12 cellular contexts compared by ENCODE assay signal in genomic region chr1:79128726-79129125, GRCh38.
DNase-seq lines count a peak whose midpoint lies in the region; FAIRE-seq and TF ChIP-seq lines count a peak whose summit lies in the region.
"Had no signal": no experiment of that assay in that cellular context is flagged by ENCODE, and none has a peak within 500 bp of the region (broad histone marks: within the 10 kb centered on the region; RNA-seq: fewer than 3 reads in every experiment).

No MANE protein-coding gene starts in this region.

- TF ChIP-seq POLR2A in endothelial cell of umbilical vein (IDR thresholded peaks at IDR 0.05; ENCODE audit: low read depth, low read length) = no peak

- no peaks in the 10 kb centered on the region for H3K9me1 ChIP-seq in endothelial cell of umbilical vein (replicated peaks; ENCODE audit: control insufficient read depth, extremely low read depth, insufficient read depth, low read length)

- H3K9me3 Mint-ChIP-seq in Caco-2 (ENCODE audit: unreplicated experiment) (no peaks in the 10 kb centered on the region), glutamatergic neuron (ENCODE audit: unreplicated experiment) (no peaks in the 10 kb centered on the region)
- H3K9me3 Mint-ChIP-seq: brain had no signal

- H3K36me3 Mint-ChIP-seq in Caco-2 (ENCODE audit: insufficient read depth, unreplicated experiment) (no peaks in the 10 kb centered on the region), glutamatergic neuron (ENCODE audit: unreplicated experiment) (no peaks in the 10 kb centered on the region)
- H3K36me3 Mint-ChIP-seq: brain had no signal

- H3K27ac Mint-ChIP-seq in Caco-2 (ENCODE audit: unreplicated experiment) (no peak overlapping the region), glutamatergic neuron (ENCODE audit: unreplicated experiment) (no peak overlapping the region)
- H3K27ac Mint-ChIP-seq: brain had no signal

- H3K36me3 ChIP-seq in endothelial cell of umbilical vein (ENCODE audit: control insufficient read depth in 2 of 2, extremely low read depth in 1 of 2, insufficient read depth in 2 of 2, low read length in 2 of 2) = no peaks in the 10 kb centered on the region
- no peaks in the 10 kb centered on the region for H3K36me3 ChIP-seq in Caco-2 (ENCODE audit: control insufficient read depth, insufficient read depth, low read length)

- no peaks in the 10 kb centered on the region for H3K27me3 ChIP-seq in endothelial cell of umbilical vein (ENCODE audit: control insufficient read depth in 2 of 2, insufficient read depth in 2 of 2, low read length in 2 of 2)
- H3K27me3 ChIP-seq in Caco-2 (replicated peaks; ENCODE audit: control insufficient read depth, insufficient read depth, low read length) = no peaks in the 10 kb centered on the region

- no peaks in the 10 kb centered on the region for H3K79me2 ChIP-seq in endothelial cell of umbilical vein (ENCODE audit: control insufficient read depth, insufficient read depth, low read length)

- H3K4me1 Mint-ChIP-seq in Caco-2 (ENCODE audit: low read depth, unreplicated experiment) (no peaks in the 10 kb centered on the region), glutamatergic neuron (ENCODE audit: low read depth, unreplicated experiment) (no peaks in the 10 kb centered on the region)
- H3K4me1 Mint-ChIP-seq: brain had no signal

- H3K27ac ChIP-seq in endothelial cell of umbilical vein (ENCODE audit: insufficient read depth, low read depth, low read length) = no peak overlapping the region

- H3K4me3 ChIP-seq in endothelial cell of umbilical vein (replicated peaks in 1 of 3; ENCODE audit: insufficient read depth in 1 of 3, low read depth in 1 of 3, low read length in 3 of 3) (no peak overlapping the region), Caco-2 (ENCODE audit: low read depth, low read length) (no peak overlapping the region)

- H3K27me3 Mint-ChIP-seq in Caco-2 (ENCODE audit: insufficient read depth, unreplicated experiment) (peaks cover 3% of the 10 kb centered on the region), glutamatergic neuron (ENCODE audit: unreplicated experiment) (no peaks in the 10 kb centered on the region)
- H3K27me3 Mint-ChIP-seq: brain had no signal

- intact Hi-C loops in endothelial cell of umbilical vein (cut with micrococcal nuclease) = loop anchor here (5.0 kb wide), 1 partner anchor 46 kb away; no protein-coding TSS in a partner anchor
- intact Hi-C loops in Caco-2 (cut with micrococcal nuclease; ENCODE audit: unreplicated experiment) = no loop called here

- H3K4me3 Mint-ChIP-seq in Caco-2 (ENCODE audit: unreplicated experiment) (no peak overlapping the region), glutamatergic neuron (ENCODE audit: unreplicated experiment) (no peak overlapping the region)
- H3K4me3 Mint-ChIP-seq: brain had no signal

- FAIRE-seq in endothelial cell of umbilical vein (lab: Jason Lieb, UNC) (peak; percentile 66), GM19239 (lab: Jason Lieb, UNC) (no peak)
- FAIRE-seq: G401.6, small intestine had no signal

- no TSS peak for BruUV-seq in endothelial cell of umbilical vein (replicated peaks; lab: Mats Ljungman, UMichigan)
- no TSS peak for BruUV-seq in Caco-2 (replicated peaks; lab: Mats Ljungman, UMichigan)

- no peak overlapping the region for H3K4me2 ChIP-seq in endothelial cell of umbilical vein (ENCODE audit: insufficient read depth, low read length)

- no peak overlapping the region for H2AFZ ChIP-seq in endothelial cell of umbilical vein (ENCODE audit: low read depth, low read length)

- H3K4me1 ChIP-seq in endothelial cell of umbilical vein (ENCODE audit: control insufficient read depth, extremely low read depth, insufficient read depth, low read length) (peaks cover 12% of the 10 kb centered on the region), Caco-2 (no peaks in the 10 kb centered on the region)

- no peaks in the 10 kb centered on the region for H4K20me1 ChIP-seq in endothelial cell of umbilical vein (replicated peaks; ENCODE audit: control insufficient read depth, extremely low read depth, insufficient read depth, low read length)

- CTCF ChIA-PET in endothelial cell of umbilical vein (lab: Charles Lee) = interaction anchor here (1.1 kb wide), 1 partner anchor 11 kb away, joined by 4 read pairs; no protein-coding TSS in a partner anchor
- CTCF ChIA-PET in Caco-2 (lab: Charles Lee) = no interaction called here

- dilution Hi-C loops in endothelial cell of umbilical vein (cut with MboI; ENCODE audit: extremely low pct_ligation_motif_present, low sequenced_read_pairs) = no loop called here

- no peak for TF ChIP-seq CTCF in endothelial cell of umbilical vein (IDR thresholded peaks at IDR 0.05; ENCODE audit: extremely low read depth in 1 of 2, insufficient read depth in 1 of 2, low read depth in 1 of 2, low read length in 2 of 2)
- TF ChIP-seq CTCF in Caco-2 (IDR thresholded peaks at IDR 0.05; ENCODE audit: insufficient read depth in 1 of 2, low read depth in 1 of 2, low read length in 1 of 2, severe bottlenecking in 1 of 2, unreplicated experiment in 1 of 2) = no peak
- TF ChIP-seq CTCF in glutamatergic neuron (IDR thresholded peaks at IDR 0.05; ENCODE audit: partially characterized antibody, unreplicated experiment) = no peak

- H3K9me3 ChIP-seq in endothelial cell of umbilical vein (replicated peaks; ENCODE audit: control insufficient read depth, insufficient read depth, low read length) = no peaks in the 10 kb centered on the region
- no peaks in the 10 kb centered on the region for H3K9me3 ChIP-seq in Caco-2

- DNase-seq in DMS53 treated with DMSO at 0.1 percent for 48 hours (lab: John Stamatoyannopoulos, UW; ENCODE audit: unreplicated experiment) = peak; percentile 85
- peak; percentile 84 to 89 for DNase-seq in NCI-H446 (lab: John Stamatoyannopoulos, UW)
- peak; percentile 71 for DNase-seq in endothelial cell of umbilical vein (ENCODE audit: low read depth, low spot score)
- DNase-seq in renal cortical epithelial cell (ENCODE audit: low read depth) = peak; percentile 70
- DNase-seq in activated T-cell treated with anti-CD3 and anti-CD28 coated beads, Interleukin-2, amount 50 U/mL, for 48 hours = no peak
- no peak for DNase-seq in Caco-2
- no peak for DNase-seq in glutamatergic neuron
- no peak for DNase-seq in GM19239 (ENCODE audit: insufficient read length, low spot score)
- DNase-seq: small intestine; stimulated activated CD8-positive, alpha-beta memory T cell treated with anti-CD3 and anti-CD28 coated beads, Interleukin-4, amount 100 ng/mL, for 48 hours had no signal

- POLR2A ChIA-PET in endothelial cell of umbilical vein (lab: Charles Lee) (no interaction called here), Caco-2 (lab: Charles Lee) (no interaction called here)

- no peak overlapping the region for H3K9ac ChIP-seq in endothelial cell of umbilical vein (replicated peaks; ENCODE audit: extremely low read depth, insufficient read depth, low read length)

TF ChIP-seq in endothelial cell of umbilical vein, 7 proteins besides CTCF, POLR2A, EP300 and RAD21:
- TF ChIP-seq JUN (IDR thresholded peaks at IDR 0.05; ENCODE audit: borderline replicate concordance, insufficient read depth, insufficient read length, low read depth) (peak; percentile 61), FOS (IDR thresholded peaks at IDR 0.05; ENCODE audit: borderline replicate concordance, insufficient read depth, low read length) (peak; percentile 84), MYC (IDR thresholded peaks at IDR 0.05; ENCODE audit: low read depth, low read length) (no peak)

Comparison
In these comparisons a context has a peak if more than half of its experiments do, and no peak if none do; other contexts are left out.
1. DNase-seq: peak in DMS53 treated with DMSO at 0.1 percent for 48 hours (single experiment), NCI-H446 (2 of 2), endothelial cell of umbilical vein (single experiment) and renal cortical epithelial cell (single experiment); none in activated T-cell treated with anti-CD3 and anti-CD28 coated beads, Interleukin-2, amount 50 U/mL, for 48 hours (0 of 2), Caco-2 (0 of 2), glutamatergic neuron (single experiment) and GM19239 (single experiment).